In genomic region chr4:77564231-77564630, GRCh38 we compare ENCODE assay signal across 16 cellular contexts. TPM values are rescaled to one million over a fixed set of nuclear protein-coding genes. Genes with fewer than 3 reads are reported as not detected.
A peak's percentile ranks its signal among the peaks of the same experiment; 100 is the strongest.
DNase-seq lines count a peak whose midpoint lies in the region; ATAC-seq and TF ChIP-seq lines count a peak whose summit lies in the region.
"Had no signal": no experiment of that assay in that cellular context is flagged by ENCODE, and none has a peak within 500 bp of the region (broad histone marks: within the 10 kb centered on the region; RNA-seq: fewer than 3 reads in every experiment).

No MANE protein-coding gene starts in this region.

- intact Hi-C loops in MCF 10A (cut with micrococcal nuclease), result no loop called here
- intact Hi-C loops in mammary epithelial cell (cut with micrococcal nuclease), result no loop called here
- intact Hi-C loops in aorta (cut with DNase I), result no loop called here

- H3K27ac ChIP-seq in mammary epithelial cell (ENCODE audit: insufficient read depth, low read depth, low read length), result no peak overlapping the region
- H3K27ac ChIP-seq in aorta (ENCODE audit: low read depth in 1 of 2, low read length in 2 of 2), result no peak overlapping the region
- H3K27ac ChIP-seq: heart right ventricle had no signal

- peaks cover 1% of the 10 kb centered on the region for H3K27me3 ChIP-seq in mammary epithelial cell (ENCODE audit: insufficient read depth, low read length)
- no peaks in the 10 kb centered on the region for H3K27me3 ChIP-seq in aorta (ENCODE audit: control insufficient read depth in 1 of 2, insufficient read depth in 2 of 2, low read length in 1 of 2)

- CTCF ChIA-PET in MCF 10A (lab: Yijun Ruan, JAX), result interaction anchor here (0.6 to 1.3 kb wide), 7 partner anchors 10 to 198 kb away, joined by 3 to 5 read pairs (median 3); no protein-coding TSS in a partner anchor
- CTCF ChIA-PET in mammary epithelial cell (lab: Charles Lee; ENCODE audit: low non-redundant PET), result no interaction called here

- H3K9ac ChIP-seq in mammary epithelial cell (ENCODE audit: insufficient read depth, low read length), result no peak overlapping the region

- ATAC-seq in omental fat pad (ENCODE audit: low FRiP score), result peak; percentile 91
- ATAC-seq in aorta (ENCODE audit: low FRiP score), result peak; percentile 37
- ATAC-seq: activated T-cell treated with anti-CD3 and anti-CD28 coated beads, Interleukin-2, amount 50 U/mL, for 72 hours; HCT116 had no signal

- H3K4me2 ChIP-seq in mammary epithelial cell (ENCODE audit: insufficient read depth, low read depth, low read length), result no peak overlapping the region

- H3K9me3 Mint-ChIP-seq in MCF 10A (ENCODE audit: unreplicated experiment) (peaks cover 10% of the 10 kb centered on the region), immature natural killer cell (peaks cover 0 to 9% (median 0%) of the 10 kb centered on the region in 6 donors)

- H3K4me3 ChIP-seq in mammary epithelial cell (replicated peaks in 1 of 3; ENCODE audit: insufficient read depth in 1 of 3, low read depth in 2 of 3, low read length in 3 of 3), result no peak overlapping the region
- H3K4me3 ChIP-seq in fibroblast of mammary gland (ENCODE audit: control insufficient read depth, low read depth, low read length), result no peak overlapping the region
- no peak overlapping the region for H3K4me3 ChIP-seq in aorta (ENCODE audit: low read length in 2 of 2)
- H3K4me3 ChIP-seq: heart right ventricle had no signal

- H3K9me3 ChIP-seq in mammary epithelial cell (replicated peaks; ENCODE audit: insufficient read depth, low read length) (no peaks in the 10 kb centered on the region), aorta (ENCODE audit: control insufficient read depth, low read length) (peaks cover 2% of the 10 kb centered on the region)

- H3K36me3 Mint-ChIP-seq in MCF 10A (ENCODE audit: insufficient read depth, unreplicated experiment) (peaks cover 9% of the 10 kb centered on the region), immature natural killer cell (no peaks in the 10 kb centered on the region)

- POLR2A ChIA-PET in MCF 10A (lab: Yijun Ruan, JAX), result interaction anchor here (0.6 to 2.0 kb wide), 5 partner anchors 12 to 719 kb away, joined by 3 to 26 read pairs (median 6); no protein-coding TSS in a partner anchor

- dilution Hi-C loops in mammary epithelial cell (cut with HindIII; ENCODE audit: low sequenced_read_pairs), result no loop called here

- DNase-seq in MCF 10A (ENCODE audit: unreplicated experiment) (peak; percentile 45), mammary epithelial cell (no peak), fibroblast of mammary gland (ENCODE audit: low read depth) (peak; percentile 78), omental fat pad (ENCODE audit: low spot score) (no peak), aorta (no peak), immature natural killer cell (no peak), nucleus accumbens (lab: John Stamatoyannopoulos, UW) (no peak), A172 (ENCODE audit: low spot score) (no peak)
- DNase-seq: activated CD4-positive, alpha-beta T cell treated with anti-CD3 and anti-CD28 coated beads for 48 hours; activated T-cell treated with anti-CD3 and anti-CD28 coated beads, Interleukin-2, amount 50 U/mL, for 72 hours; DND-41; effector CD8-positive, alpha-beta T cell; heart right ventricle; NCI-H146 had no signal

- 4% methylated on average over 2 of the region's 2 CpGs for WGBS in mammary epithelial cell (ENCODE audit: low coverage, missing lambda C conversion rate)
- 15 to 28% methylated on average over 2 of the region's 2 CpGs for whole genome bisulfite sequencing in aorta, 2 donors

- H3K4me1 Mint-ChIP-seq in MCF 10A (ENCODE audit: insufficient read depth, unreplicated experiment) (peaks cover 45% of the 10 kb centered on the region), immature natural killer cell (no peaks in the 10 kb centered on the region)

- H3K36me3 ChIP-seq in mammary epithelial cell (ENCODE audit: insufficient read depth, low read length) (no peaks in the 10 kb centered on the region), aorta (ENCODE audit: control insufficient read depth in 1 of 2, insufficient read depth in 2 of 2, low read length in 1 of 2) (no peaks in the 10 kb centered on the region)
- H3K36me3 ChIP-seq: heart right ventricle had no signal

- no peaks in the 10 kb centered on the region for H3K4me1 ChIP-seq in mammary epithelial cell (ENCODE audit: insufficient read depth, low read length)
- no peaks in the 10 kb centered on the region for H3K4me1 ChIP-seq in aorta (ENCODE audit: control insufficient read depth in 1 of 2, insufficient read depth in 2 of 2, low read length in 2 of 2)

- in situ Hi-C loops in mammary epithelial cell (cut with MboI; ENCODE audit: low sequenced_read_pairs in 2 of 2), result no loop called here

- H3K27me3 Mint-ChIP-seq in MCF 10A (ENCODE audit: insufficient read depth, unreplicated experiment) (no peaks in the 10 kb centered on the region), immature natural killer cell (ENCODE audit: low read depth in 3 of 3) (peaks cover 2 to 4% (median 4%) of the 10 kb centered on the region in 3 donors)

- no peaks in the 10 kb centered on the region for H3K79me2 ChIP-seq in mammary epithelial cell (ENCODE audit: insufficient read depth, low read length)

- no peak overlapping the region for H3K4me3 Mint-ChIP-seq in MCF 10A (ENCODE audit: unreplicated experiment)
- no peak overlapping the region for H3K4me3 Mint-ChIP-seq in immature natural killer cell
- H3K4me3 Mint-ChIP-seq: activated T-cell treated with anti-CD3 and anti-CD28 coated beads, Interleukin-2, amount 50 U/mL, for 72 hours had no signal

- no peak overlapping the region for H2AFZ ChIP-seq in mammary epithelial cell (ENCODE audit: low read depth, low read length)

- H4K20me1 ChIP-seq in mammary epithelial cell (ENCODE audit: insufficient read depth, low read length), result no peaks in the 10 kb centered on the region

- H3K27ac Mint-ChIP-seq in MCF 10A (ENCODE audit: low read depth, unreplicated experiment), result peak overlapping the region; percentile 89
- H3K27ac Mint-ChIP-seq in immature natural killer cell, result no peak overlapping the region
- H3K27ac Mint-ChIP-seq: activated T-cell treated with anti-CD3 and anti-CD28 coated beads, Interleukin-2, amount 50 U/mL, for 72 hours had no signal

- TF ChIP-seq CTCF in MCF 10A (IDR thresholded peaks at IDR 0.05; ENCODE audit: unreplicated experiment) (no peak), mammary epithelial cell (conservative IDR thresholded peaks at IDR 0.05 in 1 of 2, IDR thresholded peaks at IDR 0.05 in 1 of 2; ENCODE audit: extremely low read depth in 1 of 2, insufficient read depth in 1 of 2, low read depth in 1 of 2, low read length in 2 of 2) (no peak), fibroblast of mammary gland (conservative IDR thresholded peaks at IDR 0.05; ENCODE audit: control insufficient read depth, insufficient read depth, low read depth, low read length) (no peak), omental fat pad (IDR thresholded peaks at IDR 0.05) (no peak)

- BruUV-seq in MCF 10A (replicated peaks; lab: Mats Ljungman, UMichigan), result no TSS peak
- no TSS peak for BruUV-seq in mammary epithelial cell (replicated peaks; lab: Mats Ljungman, UMichigan)

RNA-seq across cellular contexts. Expression of gene CXCL13, which starts 41.4 kb away (rescaled TPM):
- not detected in 2 replicates for total RNA-seq in MCF 10A (2022)
- not detected for total RNA-seq in mammary epithelial cell
- polyA plus RNA-seq in mammary epithelial cell, result not detected
- not detected for polyA minus RNA-seq in mammary epithelial cell
- total RNA-seq in omental fat pad, result under 1 TPM in 1 of 4 donors, not detected in 3; 0.79 TPM
- not detected for total RNA-seq in aorta
- polyA plus RNA-seq in aorta, result 1 to 10 TPM in 1 of 2 donors, under 1 TPM in 1; 0.26 to 1.8 TPM
- polyA plus RNA-seq in immature natural killer cell, result not detected
- total RNA-seq in A172 (2014; rRNA removed; shearing (Covaris generic)), result not detected in 2 replicates
- total RNA-seq: astrocyte, heart right ventricle had no signal

Comparison
In these comparisons a context has a peak if more than half of its experiments do, and no peak if none do; other contexts are left out.
1. DNase-seq: peak in MCF 10A (single experiment) and fibroblast of mammary gland (single experiment); none in mammary epithelial cell (single experiment), omental fat pad (single experiment), aorta (0 of 2), immature natural killer cell (0 of 3), nucleus accumbens (0 of 56) and A172 (single experiment).